Comparison of ENCODE assay signal across 12 cellular contexts in the genomic region with DNA sequence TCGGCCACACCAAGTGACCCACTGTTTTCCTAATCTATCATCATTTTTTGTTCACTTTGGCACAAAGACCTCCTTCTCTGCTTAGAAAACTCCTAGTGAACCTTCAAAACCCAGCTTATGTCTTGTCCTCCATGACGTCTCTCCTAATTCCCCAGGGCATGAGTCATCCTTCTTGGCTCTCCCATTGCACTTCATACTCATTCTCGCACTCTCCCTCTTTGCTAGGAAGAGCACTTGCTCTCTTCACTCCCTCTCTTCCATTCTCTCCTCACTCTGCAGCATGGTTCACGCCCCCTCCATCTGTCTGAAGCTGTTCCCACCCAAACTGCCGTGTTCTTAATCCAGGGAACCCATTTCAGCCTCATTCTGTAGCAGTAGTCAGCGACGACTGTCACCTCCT.
"Had no signal": no experiment of that assay in that cellular context is flagged by ENCODE, and none has a peak within 500 bp of the region (broad histone marks: within the 10 kb centered on the region; RNA-seq: fewer than 3 reads in every experiment).

No MANE protein-coding gene starts in this region.

- DNase-seq: body of pancreas; cerebellar nuclear complex; dermis blood vessel endothelial cell; endodermal cell; heart right ventricle; kidney; nephron progenitor cell; sigmoid colon; stimulated activated CD4-positive, alpha-beta T cell treated with anti-CD3 and anti-CD28 coated beads, Interleukin-12 subunit alpha, Interleukin-12 subunit beta, amount 100 ng/mL, for 4 hours; stimulated activated naive CD4-positive, alpha-beta T cell had no signal

- ATAC-seq: activated CD4-positive, CD25-positive, alpha-beta regulatory T cell treated with anti-CD3 and anti-CD28 coated beads, Interleukin-2, amount 50 U/mL, for 24 hours; body of pancreas had no signal

- H3K4me1 ChIP-seq: body of pancreas, sigmoid colon had no signal

- H3K9me3 ChIP-seq: body of pancreas, sigmoid colon had no signal

- H3K27me3 ChIP-seq: body of pancreas, sigmoid colon had no signal

- H3K36me3 ChIP-seq: sigmoid colon had no signal

- FAIRE-seq: frontal cortex, kidney had no signal

- H3K4me3 ChIP-seq: body of pancreas, heart right ventricle, sigmoid colon had no signal

- H3K27ac ChIP-seq: body of pancreas, heart right ventricle, sigmoid colon had no signal
